In the genomic region with DNA sequence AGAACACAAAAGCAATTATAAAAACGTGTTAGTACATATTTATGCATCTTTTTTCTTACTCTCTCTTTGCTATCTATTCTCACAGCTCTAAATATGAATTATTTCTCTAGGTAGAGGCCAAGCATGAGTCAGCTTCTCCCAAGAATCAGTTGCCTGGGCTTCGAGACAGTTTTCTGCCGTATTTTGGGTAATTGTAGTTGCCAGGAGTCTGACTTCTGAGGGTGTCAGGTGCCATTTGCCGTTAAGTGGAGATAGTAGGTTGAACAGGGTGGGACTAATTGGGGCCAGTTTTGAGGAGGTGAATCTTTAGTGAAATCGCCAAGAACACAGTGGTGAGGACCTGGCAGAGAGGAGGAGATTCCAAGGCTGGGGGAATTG, we compare ENCODE assay signal across 8 cellular contexts. TPM values are rescaled to one million over a fixed set of nuclear protein-coding genes. Genes with fewer than 3 reads are reported as not detected.
A peak's percentile ranks its signal among the peaks of the same experiment; 100 is the strongest.
DNase-seq lines count a peak whose midpoint lies in the region; ATAC-seq and TF ChIP-seq lines count a peak whose summit lies in the region.

No MANE protein-coding gene starts in this region.

- TF ChIP-seq CTCF in epithelial cell of proximal tubule (conservative IDR thresholded peaks at IDR 0.05; ENCODE audit: low read depth, low read length) (no peak), psoas muscle (IDR thresholded peaks at IDR 0.05) (no peak)

- DNase-seq in T-helper 1 cell (no peak), RPMI8226 (peak; percentile 28), epithelial cell of proximal tubule (ENCODE audit: low read depth) (no peak), psoas muscle (no peak), NCI-H1048 (lab: John Stamatoyannopoulos, UW) (no peak)

- H3K36me3 Mint-ChIP-seq in T-helper 1 cell treated with Interleukin-12 subunit alpha and Interleukin-12 subunit beta and Interleukin-4 antibody, amounts not matched to agents 30 μg/mL and 1 μg/mL, for 36 hours (ENCODE audit: low read depth), result no peaks in the 10 kb centered on the region

- intact Hi-C loops in psoas muscle (cut with DNase I), result loop anchor here (2.0 to 10.0 kb wide), 2 partner anchors 95 to 97 kb away; no protein-coding TSS in a partner anchor

- 17 to 32% (median 25%) methylated on average over 5 of the region's 5 CpGs for whole genome bisulfite sequencing in psoas muscle, 3 donors

- no peaks in the 10 kb centered on the region for H3K9me3 Mint-ChIP-seq in T-helper 1 cell treated with Interleukin-12 subunit alpha and Interleukin-12 subunit beta and Interleukin-4 antibody, amounts not matched to agents 30 μg/mL and 1 μg/mL, for 36 hours

- H3K27ac ChIP-seq in psoas muscle, result peak overlapping the region; percentile 69

- H3K4me3 Mint-ChIP-seq in T-helper 1 cell treated with Interleukin-12 subunit alpha and Interleukin-12 subunit beta and Interleukin-4 antibody, amounts not matched to agents 30 μg/mL and 1 μg/mL, for 36 hours, result peak overlapping the region; percentile 84

- no peak for ATAC-seq in psoas muscle
- ATAC-seq in HG03571 (IDR thresholded peaks at IDR 0.05; ENCODE audit: unreplicated experiment), result no peak
- no peak for ATAC-seq in HG03039 (IDR thresholded peaks at IDR 0.05; ENCODE audit: unreplicated experiment)

- peaks cover 6% of the 10 kb centered on the region for H3K4me1 ChIP-seq in psoas muscle

- H3K4me3 ChIP-seq in epithelial cell of proximal tubule (ENCODE audit: low read depth, low read length) (peak overlapping the region; percentile 79), psoas muscle (peak overlapping the region; percentile 77)

- peaks cover 0 to 6% (median 0%) of the 10 kb centered on the region in 3 donors for H3K27me3 ChIP-seq in psoas muscle (ENCODE audit: insufficient read depth in 3 of 3, low read length in 2 of 3)

- H3K27me3 Mint-ChIP-seq in T-helper 1 cell treated with Interleukin-12 subunit alpha and Interleukin-12 subunit beta and Interleukin-4 antibody, amounts not matched to agents 30 μg/mL and 1 μg/mL, for 36 hours (ENCODE audit: low read depth), result no peaks in the 10 kb centered on the region

- no peaks in the 10 kb centered on the region for H3K36me3 ChIP-seq in psoas muscle (ENCODE audit: insufficient read depth in 1 of 2, low read depth in 1 of 2)

- peak overlapping the region; percentile 97 for H3K27ac Mint-ChIP-seq in T-helper 1 cell treated with Interleukin-12 subunit alpha and Interleukin-12 subunit beta and Interleukin-4 antibody, amounts not matched to agents 30 μg/mL and 1 μg/mL, for 36 hours

- peaks cover 49% of the 10 kb centered on the region for H3K4me1 Mint-ChIP-seq in T-helper 1 cell treated with Interleukin-12 subunit alpha and Interleukin-12 subunit beta and Interleukin-4 antibody, amounts not matched to agents 30 μg/mL and 1 μg/mL, for 36 hours (ENCODE audit: low read depth)

- H3K9me3 ChIP-seq in psoas muscle, result no peaks in the 10 kb centered on the region

RNA-seq across cellular contexts. Expression of a gene that starts 7.8 kb away (rescaled TPM):
- 0.35 and 2.5 TPM in 2 replicates for total RNA-seq in epithelial cell of proximal tubule
- total RNA-seq in psoas muscle, result 1 to 10 TPM; 1.9 to 3.0 (median 2.6) TPM
- polyA plus RNA-seq in psoas muscle, result 1 to 10 TPM in 1 of 3 donors, under 1 TPM in 2; 0.83 to 1.7 (median 0.83) TPM
